1 cellular context compared by ENCODE assay signal in the genomic region with DNA sequence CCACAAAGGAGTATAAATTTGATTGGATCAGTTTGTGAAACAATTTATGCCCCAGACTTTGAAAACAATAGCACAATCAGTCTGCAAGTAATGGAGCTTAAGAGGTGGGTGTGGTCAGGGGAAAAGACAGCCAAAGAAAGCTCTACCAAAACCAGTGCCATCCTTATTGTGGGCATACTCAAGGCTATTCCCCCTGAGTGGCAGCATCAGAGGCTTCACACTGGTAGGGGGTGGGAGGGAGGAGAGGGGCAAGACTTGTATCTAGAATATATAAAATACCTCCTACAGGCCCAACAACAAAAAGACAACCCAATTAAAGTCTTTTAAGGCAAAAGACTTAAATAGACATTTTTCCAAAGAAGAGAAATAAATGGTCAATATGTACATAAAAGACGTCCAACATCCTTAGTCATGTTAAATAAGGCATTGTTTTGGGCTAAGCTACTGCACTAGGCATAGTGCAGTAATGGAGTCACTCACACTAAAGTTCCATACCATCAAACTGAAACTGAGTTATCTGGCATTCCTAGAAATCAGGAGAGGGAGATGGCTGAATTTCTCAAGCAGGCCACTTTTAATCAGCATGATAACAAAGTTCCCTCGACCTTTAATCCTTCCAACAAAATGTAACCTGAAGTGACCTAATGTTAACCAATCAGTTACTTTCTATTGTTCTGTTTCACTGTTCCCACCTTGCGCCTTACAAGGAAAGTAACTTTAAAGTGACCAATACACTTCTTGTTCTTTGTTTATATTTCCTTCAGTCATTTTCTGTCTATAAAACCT.
A peak's percentile ranks its signal among the peaks of the same experiment; 100 is the strongest.
TF ChIP-seq lines count a peak whose summit lies in the region.

No MANE protein-coding gene starts in this region.

TF ChIP-seq in liver, 16 proteins besides CTCF, POLR2A, EP300 and RAD21:
- TF ChIP-seq HNF4G (IDR thresholded peaks at IDR 0.05) (no peak), SP1 (IDR thresholded peaks at IDR 0.05) (peak; percentile 42), NR2F2 (IDR thresholded peaks at IDR 0.05) (peak; percentile 75), HNF4A (conservative IDR thresholded peaks at IDR 0.05) (peak; percentile 71 to 75), RXRA (IDR thresholded peaks at IDR 0.05) (peak; percentile 81 to 90)
TF ChIP-seq in liver: peak in this region for 4.
